ENCODE assay signal across 12 cellular contexts in the genomic region with DNA sequence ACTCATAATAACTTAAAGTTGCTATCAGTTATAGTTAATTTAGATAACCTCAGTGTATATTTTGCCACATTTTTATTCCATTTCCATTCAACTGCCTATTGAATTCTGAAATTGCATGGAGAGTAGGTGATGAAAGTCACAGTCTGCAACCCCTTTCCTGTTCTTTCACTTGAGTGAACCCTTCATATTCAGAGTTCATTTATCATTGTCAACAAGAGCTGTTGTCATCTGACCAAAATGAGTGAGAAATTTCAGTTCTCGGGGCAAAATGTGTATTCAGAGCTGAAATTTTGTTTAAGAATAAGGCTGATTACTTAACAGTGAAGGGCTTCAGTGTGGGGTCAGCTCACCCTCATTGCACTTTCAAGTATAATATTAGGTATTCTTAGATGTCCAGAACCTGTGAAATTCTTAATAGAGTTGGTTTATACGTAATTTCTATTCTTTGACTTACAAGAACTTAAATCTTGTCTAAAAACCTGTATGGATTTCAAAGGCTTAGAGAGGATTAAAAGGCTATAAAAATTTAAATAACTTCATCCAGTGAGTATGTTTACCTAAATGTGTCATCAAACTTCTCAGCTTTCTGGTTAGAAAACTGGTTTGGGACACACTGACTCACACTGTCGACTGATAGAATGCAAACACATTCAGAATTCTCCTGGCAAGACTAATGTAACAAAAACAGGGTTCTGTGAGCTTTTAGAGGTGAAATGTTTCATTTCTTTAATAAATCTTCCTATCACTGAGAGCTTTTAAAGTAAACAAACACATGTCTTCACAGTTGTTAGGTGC.
DNase-seq lines count a peak whose midpoint lies in the region; ATAC-seq and TF ChIP-seq lines count a peak whose summit lies in the region.
"Had no signal": no experiment of that assay in that cellular context is flagged by ENCODE, and none has a peak within 500 bp of the region (broad histone marks: within the 10 kb centered on the region; RNA-seq: fewer than 3 reads in every experiment).

No MANE protein-coding gene starts in this region.

- peak; percentile 84 for DNase-seq in EH (ENCODE audit: low read depth)
- peak; percentile 30 for DNase-seq in NCI-H2196 treated with DMSO at 0.1 percent for 48 hours (lab: John Stamatoyannopoulos, UW; ENCODE audit: unreplicated experiment)
- no peak for DNase-seq in chondrocyte (ENCODE audit: low spot score)
- DNase-seq in left lung = no peak
- DNase-seq in HAP-1 (ENCODE audit: low spot score in 2 of 2) = no peak
- DNase-seq in T-helper 17 cell = no peak
- DNase-seq in SKM-1 treated with dmso at 0.1 percent for 144 hours (lab: John Stamatoyannopoulos, UW; ENCODE audit: unreplicated experiment) = no peak
- no peak for DNase-seq in KBM-7
- DNase-seq: MM.1S, NCI-H524 treated with DMSO at 0.1 percent for 48 hours, posterior cingulate gyrus, testis had no signal

- H3K9me3 ChIP-seq in left lung = no peaks in the 10 kb centered on the region
- H3K9me3 ChIP-seq in HAP-1 = no peaks in the 10 kb centered on the region
- H3K9me3 ChIP-seq in T-helper 17 cell (ENCODE audit: control insufficient read depth, low read length, poor library complexity, severe bottlenecking) = no peaks in the 10 kb centered on the region
- H3K9me3 ChIP-seq: testis had no signal

- H3K4me1 ChIP-seq in left lung (no peaks in the 10 kb centered on the region), HAP-1 (peaks cover 7% of the 10 kb centered on the region)
- H3K4me1 ChIP-seq: testis had no signal

- H3K4me1 Mint-ChIP-seq in chondrocyte (ENCODE audit: low read depth) = peaks cover 24% of the 10 kb centered on the region
- peaks cover 2% of the 10 kb centered on the region for H3K4me1 Mint-ChIP-seq in T-helper 17 cell

- H3K4me3 ChIP-seq in left lung = no peak overlapping the region
- H3K4me3 ChIP-seq in HAP-1 = no peak overlapping the region
- H3K4me3 ChIP-seq: testis had no signal

- TF ChIP-seq CTCF in chondrocyte (IDR thresholded peaks at IDR 0.05) (no peak), left lung (IDR thresholded peaks at IDR 0.05) (no peak)

- ATAC-seq in left lung (peak; percentile 76), T-helper 17 cell (no peak)

- intact Hi-C loops in left lung (cut with DNase I) = no loop called here

- H3K36me3 Mint-ChIP-seq in chondrocyte (ENCODE audit: low read depth) (no peaks in the 10 kb centered on the region), T-helper 17 cell (ENCODE audit: low read depth) (peaks cover 2% of the 10 kb centered on the region)

- H3K4me3 Mint-ChIP-seq in chondrocyte (ENCODE audit: unreplicated experiment) (no peak overlapping the region), T-helper 17 cell (no peak overlapping the region)

- no peak overlapping the region for H3K27ac ChIP-seq in left lung
- H3K27ac ChIP-seq: testis had no signal

- H3K36me3 ChIP-seq in left lung (no peaks in the 10 kb centered on the region), HAP-1 (replicated peaks) (no peaks in the 10 kb centered on the region)

- in situ Hi-C loops in HAP-1 (cut with MboI; ENCODE audit: low sequenced_read_pairs) (no loop called here), KBM-7 (cut with MboI; ENCODE audit: low pct_unique_long_range_greater_than_20kb, low sequenced_read_pairs) (no loop called here)

- H3K27me3 Mint-ChIP-seq in chondrocyte (ENCODE audit: low read depth) = no peaks in the 10 kb centered on the region
- no peaks in the 10 kb centered on the region for H3K27me3 Mint-ChIP-seq in T-helper 17 cell

- no peaks in the 10 kb centered on the region for H3K9me3 Mint-ChIP-seq in chondrocyte (ENCODE audit: low read depth)

- H3K27ac Mint-ChIP-seq in chondrocyte (ENCODE audit: unreplicated experiment) (peak overlapping the region; percentile 81), T-helper 17 cell (no peak overlapping the region)

- H3K27me3 ChIP-seq in left lung = no peaks in the 10 kb centered on the region
- H3K27me3 ChIP-seq in HAP-1 (ENCODE audit: low read depth) = no peaks in the 10 kb centered on the region
- H3K27me3 ChIP-seq: testis had no signal

Comparison
In these comparisons a context has a peak if more than half of its experiments do, and no peak if none do; other contexts are left out.
1. DNase-seq: peak in EH (single experiment) and NCI-H2196 treated with DMSO at 0.1 percent for 48 hours (single experiment); none in chondrocyte (single experiment), left lung (0 of 2), HAP-1 (0 of 2), T-helper 17 cell (0 of 3), SKM-1 treated with dmso at 0.1 percent for 144 hours (single experiment) and KBM-7 (single experiment).